In genomic region chr9:126652140-126652558, GRCh38 we compare ENCODE assay signal across 1 cellular context.
TF ChIP-seq lines count a peak whose summit lies in the region.

No MANE protein-coding gene starts in this region.

TF ChIP-seq in H1, 55 proteins besides CTCF, POLR2A, EP300 and RAD21:
- TF ChIP-seq RXRA (IDR thresholded peaks at IDR 0.05; ENCODE audit: insufficient read depth, low read depth, low read length) (no peak), SIX5 (IDR thresholded peaks at IDR 0.05; ENCODE audit: low read depth, low read length) (no peak), SRF (IDR thresholded peaks at IDR 0.05; ENCODE audit: low read depth, low read length) (no peak), CBX8 (IDR thresholded peaks at IDR 0.05; ENCODE audit: borderline replicate concordance, low read depth, low read length) (no peak), RFX5 (IDR thresholded peaks at IDR 0.05; ENCODE audit: borderline replicate concordance, low read depth, low read length) (no peak), SP2 (IDR thresholded peaks at IDR 0.05; ENCODE audit: low read length) (no peak), CREB1 (IDR thresholded peaks at IDR 0.05) (no peak), TBP (IDR thresholded peaks at IDR 0.05; ENCODE audit: low read depth, low read length) (no peak), FOSL1 (IDR thresholded peaks at IDR 0.05; ENCODE audit: insufficient read depth, low read depth, low read length) (no peak), RBBP5 (IDR thresholded peaks at IDR 0.05; ENCODE audit: borderline replicate concordance, low read depth, low read length) (no peak), NRF1 (IDR thresholded peaks at IDR 0.05; ENCODE audit: low read depth, low read length) (no peak), POLR2AphosphoS5 (IDR thresholded peaks at IDR 0.05; ENCODE audit: low read depth, low read length) (no peak), SAP30 (IDR thresholded peaks at IDR 0.05; ENCODE audit: insufficient read depth, insufficient replicate concordance, low read length) (no peak), ATF2 (IDR thresholded peaks at IDR 0.05; ENCODE audit: low read length) (no peak), ASH2L (IDR thresholded peaks at IDR 0.05; ENCODE audit: low read length) (no peak)
